14 cellular contexts compared by ENCODE assay signal in the genomic region with DNA sequence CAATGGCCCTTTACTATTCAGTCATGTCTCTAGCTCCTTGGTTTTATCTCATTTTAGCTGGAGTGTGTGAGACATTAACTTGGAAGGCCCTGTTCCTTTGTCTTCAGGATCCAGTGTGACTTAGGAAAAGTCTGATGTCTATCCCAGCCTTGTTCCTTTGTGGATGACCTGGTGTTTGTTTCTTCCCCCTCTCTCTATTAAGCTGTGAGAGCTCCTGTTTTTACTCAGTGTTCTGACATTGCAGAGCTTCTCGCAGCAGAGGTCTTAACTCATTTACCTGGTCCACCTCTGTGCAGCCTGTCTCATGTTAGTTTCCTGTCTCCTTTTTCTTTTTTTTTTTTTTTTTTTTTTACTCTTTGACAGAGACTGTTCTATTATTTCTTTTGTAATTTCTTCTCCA. TPM values are rescaled to one million over a fixed set of nuclear protein-coding genes. Genes with fewer than 3 reads are reported as not detected.
DNase-seq lines count a peak whose midpoint lies in the region; ATAC-seq lines count a peak whose summit lies in the region.
"Had no signal": no experiment of that assay in that cellular context is flagged by ENCODE, and none has a peak within 500 bp of the region (broad histone marks: within the 10 kb centered on the region; RNA-seq: fewer than 3 reads in every experiment).

No MANE protein-coding gene starts in this region.

- no peaks in the 10 kb centered on the region for H3K27me3 Mint-ChIP-seq in stimulated activated naive CD8-positive, alpha-beta T cell treated with anti-CD3 and anti-CD28 coated beads, Interleukin-15, Interleukin-2, amounts not matched to agents 100 ng/mL and 50 ng/mL, for 24 hours
- H3K27me3 Mint-ChIP-seq in activated T-helper 17 cell treated with anti-CD3 and anti-CD28 coated beads, Interleukin-2, amount 50 U/mL, for 72 hours = no peaks in the 10 kb centered on the region
- H3K27me3 Mint-ChIP-seq in naive thymus-derived CD8-positive, alpha-beta T cell = no peaks in the 10 kb centered on the region

- peaks cover 85% of the 10 kb centered on the region for H3K4me1 Mint-ChIP-seq in stimulated activated naive CD8-positive, alpha-beta T cell treated with anti-CD3 and anti-CD28 coated beads, Interleukin-15, Interleukin-2, amounts not matched to agents 100 ng/mL and 50 ng/mL, for 24 hours (ENCODE audit: low read depth)
- H3K4me1 Mint-ChIP-seq in activated T-helper 17 cell treated with anti-CD3 and anti-CD28 coated beads, Interleukin-2, amount 50 U/mL, for 72 hours = peaks cover 50% of the 10 kb centered on the region
- peaks cover 43 to 97% (median 85%) of the 10 kb centered on the region in 4 donors for H3K4me1 Mint-ChIP-seq in naive thymus-derived CD8-positive, alpha-beta T cell

- no peaks in the 10 kb centered on the region for H3K9me3 Mint-ChIP-seq in stimulated activated naive CD8-positive, alpha-beta T cell treated with anti-CD3 and anti-CD28 coated beads, Interleukin-15, Interleukin-2, amounts not matched to agents 100 ng/mL and 50 ng/mL, for 24 hours
- H3K9me3 Mint-ChIP-seq in activated T-helper 17 cell treated with anti-CD3 and anti-CD28 coated beads, Interleukin-2, amount 50 U/mL, for 72 hours = no peaks in the 10 kb centered on the region
- H3K9me3 Mint-ChIP-seq in naive thymus-derived CD8-positive, alpha-beta T cell = peaks cover 0 to 6% (median 2%) of the 10 kb centered on the region in 9 donors

- peak overlapping the region; percentile 70 for H3K27ac Mint-ChIP-seq in stimulated activated naive CD8-positive, alpha-beta T cell treated with anti-CD3 and anti-CD28 coated beads, Interleukin-15, Interleukin-2, amounts not matched to agents 100 ng/mL and 50 ng/mL, for 24 hours
- peak overlapping the region; percentile 90 for H3K27ac Mint-ChIP-seq in activated T-helper 17 cell treated with anti-CD3 and anti-CD28 coated beads, Interleukin-2, amount 50 U/mL, for 72 hours
- peak overlapping the region; percentile 95 to 100 (median 98) for H3K27ac Mint-ChIP-seq in naive thymus-derived CD8-positive, alpha-beta T cell

- peaks cover 27% of the 10 kb centered on the region for H3K36me3 Mint-ChIP-seq in stimulated activated naive CD8-positive, alpha-beta T cell treated with anti-CD3 and anti-CD28 coated beads, Interleukin-15, Interleukin-2, amounts not matched to agents 100 ng/mL and 50 ng/mL, for 24 hours (ENCODE audit: low read depth)
- peaks cover 53% of the 10 kb centered on the region for H3K36me3 Mint-ChIP-seq in activated T-helper 17 cell treated with anti-CD3 and anti-CD28 coated beads, Interleukin-2, amount 50 U/mL, for 72 hours (ENCODE audit: low read depth)
- H3K36me3 Mint-ChIP-seq in naive thymus-derived CD8-positive, alpha-beta T cell = peaks cover 0 to 38% (median 14%) of the 10 kb centered on the region in 3 donors

- no peaks in the 10 kb centered on the region for H3K9me3 ChIP-seq in effector memory CD4-positive, alpha-beta T cell (ENCODE audit: control insufficient read depth, low read length)

- H3K4me1 ChIP-seq in effector memory CD4-positive, alpha-beta T cell (ENCODE audit: control insufficient read depth, insufficient read depth, low read length, poor library complexity, severe bottlenecking) = peaks cover 59% of the 10 kb centered on the region

- H3K36me3 ChIP-seq in effector memory CD4-positive, alpha-beta T cell (ENCODE audit: control insufficient read depth, insufficient read depth, low read length) = peaks cover 30% of the 10 kb centered on the region

- H3K4me3 Mint-ChIP-seq in stimulated activated naive CD8-positive, alpha-beta T cell treated with anti-CD3 and anti-CD28 coated beads, Interleukin-15, Interleukin-2, amounts not matched to agents 100 ng/mL and 50 ng/mL, for 24 hours = peak overlapping the region; percentile 28
- H3K4me3 Mint-ChIP-seq in activated T-helper 17 cell treated with anti-CD3 and anti-CD28 coated beads, Interleukin-2, amount 50 U/mL, for 72 hours = peak overlapping the region; percentile 55
- peak overlapping the region; percentile 57 to 93 (median 82) for H3K4me3 Mint-ChIP-seq in naive thymus-derived CD8-positive, alpha-beta T cell

- no peak overlapping the region for H3K4me3 ChIP-seq in effector memory CD4-positive, alpha-beta T cell (ENCODE audit: insufficient read depth, low read depth, low read length, poor library complexity, severe bottlenecking)
- H3K4me3 ChIP-seq: coronary artery had no signal

- no peak for DNase-seq in stimulated activated naive CD8-positive, alpha-beta T cell treated with anti-CD3 and anti-CD28 coated beads, Interleukin-15, Interleukin-2, amounts not matched to agents 100 U/mL and 50 U/mL, for 24 hours
- peak in 3 of 10 donors; percentile 39 to 60 (median 41) for DNase-seq in naive thymus-derived CD8-positive, alpha-beta T cell
- no peak for DNase-seq in NCI-H69 (lab: John Stamatoyannopoulos, UW)
- DNase-seq in SKM-1 (lab: John Stamatoyannopoulos, UW; ENCODE audit: unreplicated experiment) = no peak
- no peak for DNase-seq in NCI-H1417 treated with DMSO at 0.1 percent for 48 hours (lab: John Stamatoyannopoulos, UW)
- no peak for DNase-seq in effector memory CD4-positive, alpha-beta T cell
- DNase-seq: C1 segment of cervical spinal cord, GDM1, MM.1S, NCI-H2171 treated with DMSO at 0.1 percent for 48 hours had no signal

- POLR2A ChIA-PET in naive thymus-derived CD8-positive, alpha-beta T cell (lab: Charles Lee) = interaction anchor here (0.8 to 36.8 kb wide), 14 partner anchors 8 to 113 kb away, joined by 3 to 915 read pairs (median 5); a partner anchor contains a TSS

- H3K27me3 ChIP-seq in effector memory CD4-positive, alpha-beta T cell (replicated peaks; ENCODE audit: control insufficient read depth, insufficient read depth, low read length, poor library complexity, severe bottlenecking) = no peaks in the 10 kb centered on the region

- no peak for ATAC-seq in stimulated activated naive CD8-positive, alpha-beta T cell treated with anti-CD3 and anti-CD28 coated beads, Interleukin-15, Interleukin-2, amounts not matched to agents 100 U/mL and 50 U/mL, for 24 hours
- no peak for ATAC-seq in activated T-helper 17 cell treated with anti-CD3 and anti-CD28 coated beads, Interleukin-2, amount 50 U/mL, for 72 hours (replicated peaks)
- ATAC-seq in naive thymus-derived CD8-positive, alpha-beta T cell = peak in 1 of 2 donors; percentile 19
- ATAC-seq: HCT116 had no signal

- H3K27ac ChIP-seq in effector memory CD4-positive, alpha-beta T cell (ENCODE audit: insufficient read depth, low read length, poor library complexity, severe bottlenecking) = no peak overlapping the region

RNA-seq across cellular contexts. Expression of a gene that starts 43.1 kb away (rescaled TPM):
- total RNA-seq in activated T-helper 17 cell treated with anti-CD3 and anti-CD28 coated beads, Interleukin-2, amount 50 U/mL, for 72 hours = 100 to 1,000 TPM; 101 to 119 TPM
- total RNA-seq in naive thymus-derived CD8-positive, alpha-beta T cell = 100 to 1,000 TPM; 240 to 244 TPM
- polyA plus RNA-seq in naive thymus-derived CD8-positive, alpha-beta T cell = 100 to 1,000 TPM in 1 of 3 donors, 10 to 100 TPM in 2; 70.1 to 102 (median 93.7) TPM

Comparison
In these comparisons a context has a peak if more than half of its experiments do, and no peak if none do; other contexts are left out.
1. H3K4me3 Mint-ChIP-seq: peak in every context shown above with its lines; median percentile 82 in naive thymus-derived CD8-positive, alpha-beta T cell; 55 in activated T-helper 17 cell treated with anti-CD3 and anti-CD28 coated beads, Interleukin-2, amount 50 U/mL, for 72 hours; 28 in stimulated activated naive CD8-positive, alpha-beta T cell treated with anti-CD3 and anti-CD28 coated beads, Interleukin-15, Interleukin-2, amounts not matched to agents 100 ng/mL and 50 ng/mL, for 24 hours.